Comparison of ENCODE assay signal across 8 cellular contexts in genomic region chr1:89299739-89300463, GRCh38. TPM values are rescaled to one million over a fixed set of nuclear protein-coding genes. Genes with fewer than 3 reads are reported as not detected.
DNase-seq lines count a peak whose midpoint lies in the region; ATAC-seq and TF ChIP-seq lines count a peak whose summit lies in the region.
"Not testable (repeated sequence)": the region's sequence is repeated elsewhere in the genome, so short reads cannot be mapped to it uniquely, and the experiment has no call there.

No MANE protein-coding gene starts in this region.

- not testable (repeated sequence) for H3K36me3 Mint-ChIP-seq in activated CD8-positive, alpha-beta T cell treated with anti-CD3 and anti-CD28 coated beads for 36 hours (ENCODE audit: low read depth); effector memory CD8-positive, alpha-beta T cell (ENCODE audit: insufficient read depth); stimulated activated naive B cell treated with anti-CD40 and anti-IgM and Interleukin-4, amounts not matched to agents 10 μg/mL and 1 μg/mL and 100 μg/mL, for 72 hours

- POLR2A ChIA-PET in activated CD8-positive, alpha-beta T cell treated with anti-CD3 and anti-CD28 coated beads for 36 hours (lab: Charles Lee): interaction anchor here (0.9 to 2.8 kb wide), 6 partner anchors 9 to 41 kb away, joined by 3 to 11 read pairs (median 6); no protein-coding TSS in a partner anchor

- H3K9me3 Mint-ChIP-seq in activated CD8-positive, alpha-beta T cell treated with anti-CD3 and anti-CD28 coated beads for 36 hours; effector memory CD8-positive, alpha-beta T cell; stimulated activated naive B cell treated with anti-CD40 and anti-IgM and Interleukin-4, amounts not matched to agents 10 μg/mL and 1 μg/mL and 100 μg/mL, for 72 hours: not testable (repeated sequence)

- DNase-seq in activated CD8-positive, alpha-beta T cell treated with anti-CD3 and anti-CD28 coated beads for 36 hours: peak; percentile 57
- DNase-seq in effector memory CD8-positive, alpha-beta T cell: not testable (repeated sequence)
- DNase-seq in stimulated activated naive B cell treated with anti-CD40 and anti-IgM and Interleukin-4, amounts not matched to agents 10 μg/mL and 1 μg/mL and 100 μg/mL, for 72 hours: peak; percentile 5

- peak overlapping the region; percentile 75 for H3K27ac Mint-ChIP-seq in activated CD8-positive, alpha-beta T cell treated with anti-CD3 and anti-CD28 coated beads for 36 hours
- H3K27ac Mint-ChIP-seq in effector memory CD8-positive, alpha-beta T cell: peak overlapping the region; percentile 21 to 52
- H3K27ac Mint-ChIP-seq in stimulated activated naive B cell treated with anti-CD40 and anti-IgM and Interleukin-4, amounts not matched to agents 10 μg/mL and 1 μg/mL and 100 μg/mL, for 72 hours: not testable (repeated sequence)

- peaks cover 55% of the 10 kb centered on the region for H3K4me1 Mint-ChIP-seq in activated CD8-positive, alpha-beta T cell treated with anti-CD3 and anti-CD28 coated beads for 36 hours (ENCODE audit: low read depth)
- peaks cover 18 to 21% of the 10 kb centered on the region in 2 donors for H3K4me1 Mint-ChIP-seq in effector memory CD8-positive, alpha-beta T cell (ENCODE audit: low read depth in 2 of 2)
- not testable (repeated sequence) for H3K4me1 Mint-ChIP-seq in stimulated activated naive B cell treated with anti-CD40 and anti-IgM and Interleukin-4, amounts not matched to agents 10 μg/mL and 1 μg/mL and 100 μg/mL, for 72 hours

- CTCF ChIA-PET in activated CD8-positive, alpha-beta T cell treated with anti-CD3 and anti-CD28 coated beads for 36 hours (lab: Charles Lee): interaction anchor here (0.8 to 2.4 kb wide), 9 partner anchors 10 to 315 kb away, joined by 3 to 8 read pairs (median 3); partner anchors contain the start of genes GBP4, GBP5 and GBP6

- ATAC-seq in GM18498 (IDR thresholded peaks at IDR 0.05; ENCODE audit: unreplicated experiment) (peak; percentile 87), GM19324 (IDR thresholded peaks at IDR 0.05; ENCODE audit: low FRiP score, unreplicated experiment) (peak; percentile 81), GM21723 (IDR thresholded peaks at IDR 0.05; ENCODE audit: unreplicated experiment) (peak; percentile 91), HG03039 (IDR thresholded peaks at IDR 0.05; ENCODE audit: unreplicated experiment) (peak; percentile 78), HG03520 (IDR thresholded peaks at IDR 0.05; ENCODE audit: unreplicated experiment) (peak; percentile 74)
- peak; percentile 91 for ATAC-seq in activated CD8-positive, alpha-beta T cell treated with anti-CD3 and anti-CD28 coated beads for 36 hours
- ATAC-seq in effector memory CD8-positive, alpha-beta T cell (replicated peaks): not testable (repeated sequence)
- ATAC-seq in stimulated activated naive B cell treated with anti-CD40 and anti-IgM and Interleukin-4, amounts not matched to agents 10 μg/mL and 1 μg/mL and 100 μg/mL, for 72 hours (replicated peaks): peak; percentile 87 to 95

- not testable (repeated sequence) for TF ChIP-seq CTCF in activated CD8-positive, alpha-beta T cell treated with anti-CD3 and anti-CD28 coated beads for 36 hours (IDR thresholded peaks at IDR 0.05)

- H3K4me3 Mint-ChIP-seq in activated CD8-positive, alpha-beta T cell treated with anti-CD3 and anti-CD28 coated beads for 36 hours; effector memory CD8-positive, alpha-beta T cell; stimulated activated naive B cell treated with anti-CD40 and anti-IgM and Interleukin-4, amounts not matched to agents 10 μg/mL and 1 μg/mL and 100 μg/mL, for 72 hours: not testable (repeated sequence)

- intact Hi-C loops in activated CD8-positive, alpha-beta T cell treated with anti-CD3 and anti-CD28 coated beads for 36 hours (cut with micrococcal nuclease): not testable (repeated sequence)

- H3K27me3 Mint-ChIP-seq in activated CD8-positive, alpha-beta T cell treated with anti-CD3 and anti-CD28 coated beads for 36 hours; effector memory CD8-positive, alpha-beta T cell; stimulated activated naive B cell treated with anti-CD40 and anti-IgM and Interleukin-4, amounts not matched to agents 10 μg/mL and 1 μg/mL and 100 μg/mL, for 72 hours: not testable (repeated sequence)

RNA-seq across cellular contexts. Expression of gene GBP5, which starts 27.2 kb away (rescaled TPM):
- 100 to 1,000 TPM; 163 to 174 TPM for total RNA-seq in activated CD8-positive, alpha-beta T cell treated with anti-CD3 and anti-CD28 coated beads for 36 hours
